20 cellular contexts compared by ENCODE assay signal in the genomic region with DNA sequence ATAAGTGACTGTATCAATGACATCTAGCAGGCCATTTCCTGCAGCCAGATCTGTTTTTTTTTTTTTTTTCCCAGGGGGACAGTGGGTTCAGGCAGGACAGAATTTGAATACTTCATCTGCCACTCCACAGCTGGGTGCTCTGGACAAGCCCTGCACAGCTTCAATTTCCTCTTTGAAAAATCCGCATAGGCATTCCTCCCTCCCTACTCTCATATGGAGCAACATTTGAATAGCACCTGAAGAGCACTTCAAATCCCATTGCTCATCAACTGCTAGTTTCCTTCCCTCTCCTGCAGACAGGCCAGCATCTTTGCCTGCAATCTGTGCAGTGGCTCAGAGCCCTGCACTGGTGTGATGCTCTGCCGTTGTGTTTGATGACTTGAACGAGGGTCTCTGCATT.
DNase-seq lines count a peak whose midpoint lies in the region; ATAC-seq and TF ChIP-seq lines count a peak whose summit lies in the region.
"Had no signal": no experiment of that assay in that cellular context is flagged by ENCODE, and none has a peak within 500 bp of the region (broad histone marks: within the 10 kb centered on the region; RNA-seq: fewer than 3 reads in every experiment).

No MANE protein-coding gene starts in this region.

- TF ChIP-seq CTCF in upper lobe of right lung (IDR thresholded peaks at IDR 0.05): no peak

- H3K27ac ChIP-seq in upper lobe of right lung: no peak overlapping the region
- H3K27ac ChIP-seq: brain microvascular endothelial cell, sigmoid colon, uterus had no signal

- H3K36me3 ChIP-seq in upper lobe of right lung: no peaks in the 10 kb centered on the region
- H3K36me3 ChIP-seq: brain microvascular endothelial cell, sigmoid colon, uterus had no signal

- intact Hi-C loops in upper lobe of right lung (cut with DNase I): no loop called here

- peak; percentile 24 for DNase-seq in NCI-H82 (lab: John Stamatoyannopoulos, UW)
- no peak for DNase-seq in NCI-H82 treated with DMSO at 0.1 percent for 48 hours (lab: John Stamatoyannopoulos, UW; ENCODE audit: unreplicated experiment)
- DNase-seq in NCI-H2107 (lab: John Stamatoyannopoulos, UW): peak; percentile 24
- peak; percentile 34 for DNase-seq in NCI-H774 (lab: John Stamatoyannopoulos, UW)
- no peak for DNase-seq in upper lobe of right lung
- no peak for DNase-seq in HEK293T (ENCODE audit: extremely low spot score)
- no peak for DNase-seq in activated T-cell treated with anti-CD3 and anti-CD28 coated beads for 4 hours
- no peak for DNase-seq in activated CD8-positive, alpha-beta memory T cell treated with anti-CD3 and anti-CD28 coated beads for 24 hours
- DNase-seq: activated CD4-positive, alpha-beta T cell treated with anti-CD3 and anti-CD28 coated beads, Interleukin-2, amount 50 U/mL, for 48 hours; activated effector memory CD4-positive, alpha-beta T cell treated with anti-CD3 and anti-CD28 coated beads, Interleukin-2, amount 50 U/mL, for 16 hours; brain microvascular endothelial cell; Calu3; effector memory CD4-positive, alpha-beta T cell; hippocampal formation; left ventricle myocardium superior; sigmoid colon; substantia nigra; T-helper 9 cell; uterus had no signal

- H3K27me3 ChIP-seq in upper lobe of right lung: no peaks in the 10 kb centered on the region
- H3K27me3 ChIP-seq: brain microvascular endothelial cell, sigmoid colon, uterus had no signal

- CTCF ChIA-PET in HEK293T (lab: Yijun Ruan, JAX): no interaction called here

- no peaks in the 10 kb centered on the region for H3K9me3 ChIP-seq in upper lobe of right lung
- H3K9me3 ChIP-seq: sigmoid colon, uterus had no signal

- POLR2A ChIA-PET in HEK293T (lab: Yijun Ruan, JAX): no interaction called here

- no peaks in the 10 kb centered on the region for H3K4me1 ChIP-seq in upper lobe of right lung
- H3K4me1 ChIP-seq: sigmoid colon, uterus had no signal

- no peak overlapping the region for H3K4me3 ChIP-seq in upper lobe of right lung
- H3K4me3 ChIP-seq: sigmoid colon, uterus had no signal

- peak; percentile 89 for ATAC-seq in upper lobe of right lung
- ATAC-seq: esophagus mucosa, left ventricle myocardium superior had no signal

TF ChIP-seq in HEK293T, 16 proteins besides CTCF, POLR2A, EP300 and RAD21:
- TF ChIP-seq CTBP1 (IDR thresholded peaks at IDR 0.05; ENCODE audit: borderline replicate concordance): no peak
- TF ChIP-seq FOXA1 (IDR thresholded peaks at IDR 0.05): no peak
- no peak for TF ChIP-seq HDGF (IDR thresholded peaks at IDR 0.05; ENCODE audit: borderline replicate concordance)
- TF ChIP-seq L3MBTL2 (conservative IDR thresholded peaks at IDR 0.05): no peak
- no peak for TF ChIP-seq ARNT (IDR thresholded peaks at IDR 0.05)
- TF ChIP-seq, protein P1, sequence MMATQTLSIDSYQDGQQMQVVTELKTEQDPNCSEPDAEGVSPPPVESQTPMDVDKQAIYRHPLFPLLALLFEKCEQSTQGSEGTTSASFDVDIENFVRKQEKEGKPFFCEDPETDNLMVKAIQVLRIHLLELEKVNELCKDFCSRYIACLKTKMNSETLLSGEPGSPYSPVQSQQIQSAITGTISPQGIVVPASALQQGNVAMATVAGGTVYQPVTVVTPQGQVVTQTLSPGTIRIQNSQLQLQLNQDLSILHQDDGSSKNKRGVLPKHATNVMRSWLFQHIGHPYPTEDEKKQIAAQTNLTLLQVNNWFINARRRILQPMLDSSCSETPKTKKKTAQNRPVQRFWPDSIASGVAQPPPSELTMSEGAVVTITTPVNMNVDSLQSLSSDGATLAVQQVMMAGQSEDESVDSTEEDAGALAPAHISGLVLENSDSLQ (IDR thresholded peaks at IDR 0.05): no peak
- TF ChIP-seq ZNF384 (IDR thresholded peaks at IDR 0.05): no peak
- TF ChIP-seq ELF4 (IDR thresholded peaks at IDR 0.05): no peak
- no peak for TF ChIP-seq NFRKB (IDR thresholded peaks at IDR 0.05)
- no peak for TF ChIP-seq LEF1 (IDR thresholded peaks at IDR 0.05; ENCODE audit: borderline replicate concordance)
- TF ChIP-seq SUZ12 (IDR thresholded peaks at IDR 0.05): no peak
- TF ChIP-seq TARDBP (IDR thresholded peaks at IDR 0.05): no peak
- TF ChIP-seq FOXM1 (IDR thresholded peaks at IDR 0.05; ENCODE audit: borderline replicate concordance): no peak
- TF ChIP-seq FOXK2 (IDR thresholded peaks at IDR 0.05): no peak
- TF ChIP-seq BHLHE40 (IDR thresholded peaks at IDR 0.05; ENCODE audit: borderline replicate concordance): no peak
- TF ChIP-seq SP1 (IDR thresholded peaks at IDR 0.05): no peak
TF ChIP-seq in HEK293T: peak in this region for 0.

Comparison
In these comparisons a context has a peak if more than half of its experiments do, and no peak if none do; other contexts are left out.
1. DNase-seq: peak in NCI-H82 (single experiment), NCI-H2107 (single experiment) and NCI-H774 (single experiment); none in NCI-H82 treated with DMSO at 0.1 percent for 48 hours (single experiment), upper lobe of right lung (single experiment), HEK293T (single experiment), activated T-cell treated with anti-CD3 and anti-CD28 coated beads for 4 hours (single experiment) and activated CD8-positive, alpha-beta memory T cell treated with anti-CD3 and anti-CD28 coated beads for 24 hours (single experiment).